Comparison of ENCODE assay signal across 19 cellular contexts in genomic region chr6:81735756-81736380, GRCh38. TPM values are rescaled to one million over a fixed set of nuclear protein-coding genes. Genes with fewer than 3 reads are reported as not detected.
DNase-seq lines count a peak whose midpoint lies in the region; ATAC-seq, FAIRE-seq and TF ChIP-seq lines count a peak whose summit lies in the region.
"Had no signal": no experiment of that assay in that cellular context is flagged by ENCODE, and none has a peak within 500 bp of the region (broad histone marks: within the 10 kb centered on the region; RNA-seq: fewer than 3 reads in every experiment).

No MANE protein-coding gene starts in this region.

- TF ChIP-seq POLR2A in breast epithelium (IDR thresholded peaks at IDR 0.05): no peak
- no peak for TF ChIP-seq POLR2A in right lobe of liver (IDR thresholded peaks at IDR 0.05)

- H3K4me3 ChIP-seq in breast epithelium (no peak overlapping the region), RWPE2 (ENCODE audit: severe bottlenecking) (no peak overlapping the region), fibroblast of pulmonary artery (replicated peaks; ENCODE audit: low read depth, low read length) (no peak overlapping the region), right lobe of liver (no peak overlapping the region)
- H3K4me3 ChIP-seq: BLaER1 treated with 17β-estradiol and CSF1 and Interleukin-3, amounts not matched to agents 10 nM and 100 nM; PC-9; SK-N-MC had no signal

- H3K4me1 ChIP-seq in breast epithelium: no peaks in the 10 kb centered on the region
- no peaks in the 10 kb centered on the region for H3K4me1 ChIP-seq in RWPE2 (ENCODE audit: insufficient read depth, poor library complexity, severe bottlenecking)
- no peaks in the 10 kb centered on the region for H3K4me1 ChIP-seq in right lobe of liver

- TF ChIP-seq CTCF in MCF 10A (IDR thresholded peaks at IDR 0.05; ENCODE audit: unreplicated experiment): no peak
- no peak for TF ChIP-seq CTCF in breast epithelium (IDR thresholded peaks at IDR 0.05)
- no peak for TF ChIP-seq CTCF in RWPE2 (IDR thresholded peaks at IDR 0.05; ENCODE audit: poor library complexity, severe bottlenecking)
- no peak for TF ChIP-seq CTCF in fibroblast of pulmonary artery (IDR thresholded peaks at IDR 0.05; ENCODE audit: low read length, missing control alignments)
- TF ChIP-seq CTCF in right lobe of liver (IDR thresholded peaks at IDR 0.05): no peak

- 75% methylated on average over 1 of the region's 1 CpG for WGBS in right lobe of liver (ENCODE audit: insufficient coverage, low coverage, low lambda C conversion rate, missing lambda C conversion rate)

- no peaks in the 10 kb centered on the region for H3K27me3 ChIP-seq in breast epithelium
- H3K27me3 ChIP-seq in RWPE2 (ENCODE audit: insufficient read depth, poor library complexity, severe bottlenecking): no peaks in the 10 kb centered on the region
- no peaks in the 10 kb centered on the region for H3K27me3 ChIP-seq in right lobe of liver
- H3K27me3 ChIP-seq: BLaER1 treated with 17β-estradiol and CSF1 and Interleukin-3, amounts not matched to agents 10 nM and 100 nM had no signal

- peak; percentile 74 for ATAC-seq in RWPE2 (ENCODE audit: low read depth)
- no peak for ATAC-seq in right lobe of liver

- no peaks in the 10 kb centered on the region for H3K27me3 Mint-ChIP-seq in MCF 10A (ENCODE audit: insufficient read depth, unreplicated experiment)
- H3K27me3 Mint-ChIP-seq: CD8-positive, alpha-beta memory T cell had no signal

- H3K36me3 Mint-ChIP-seq in MCF 10A (ENCODE audit: insufficient read depth, unreplicated experiment): peaks cover 6% of the 10 kb centered on the region
- H3K36me3 Mint-ChIP-seq: CD8-positive, alpha-beta memory T cell had no signal

- H3K9me3 ChIP-seq in breast epithelium (peaks cover 0 to 4% of the 10 kb centered on the region in 2 donors), RWPE2 (ENCODE audit: severe bottlenecking) (no peaks in the 10 kb centered on the region), right lobe of liver (no peaks in the 10 kb centered on the region)
- H3K9me3 ChIP-seq: BLaER1 treated with 17β-estradiol and CSF1 and Interleukin-3, amounts not matched to agents 10 nM and 100 nM had no signal

- H3K27ac Mint-ChIP-seq in MCF 10A (ENCODE audit: low read depth, unreplicated experiment): peak overlapping the region; percentile 23
- H3K27ac Mint-ChIP-seq: CD8-positive, alpha-beta memory T cell had no signal

- peaks cover 20% of the 10 kb centered on the region for H3K4me1 Mint-ChIP-seq in MCF 10A (ENCODE audit: insufficient read depth, unreplicated experiment)
- H3K4me1 Mint-ChIP-seq: CD8-positive, alpha-beta memory T cell had no signal

- CTCF ChIA-PET in MCF 10A (lab: Yijun Ruan, JAX): interaction anchor here (1.2 to 1.4 kb wide), 2 partner anchors 16 to 305 kb away, joined by 4 to 6 read pairs; partner anchors contain the start of gene TENT5A

- no peak overlapping the region for H3K27ac ChIP-seq in breast epithelium
- H3K27ac ChIP-seq in RWPE2 (ENCODE audit: poor library complexity, severe bottlenecking): no peak overlapping the region
- H3K27ac ChIP-seq in right lobe of liver: no peak overlapping the region
- H3K27ac ChIP-seq: BLaER1 treated with 17β-estradiol and CSF1 and Interleukin-3, amounts not matched to agents 10 nM and 100 nM; PC-9; SK-N-MC had no signal

- intact Hi-C loops in MCF 10A (cut with micrococcal nuclease): no loop called here
- intact Hi-C loops in breast epithelium (cut with DNase I; ENCODE audit: low total_unique reads): no loop called here
- intact Hi-C loops in right lobe of liver (cut with DNase I): no loop called here

- H3K9me3 Mint-ChIP-seq in MCF 10A (ENCODE audit: unreplicated experiment): peaks cover 7% of the 10 kb centered on the region
- H3K9me3 Mint-ChIP-seq: CD8-positive, alpha-beta memory T cell had no signal

- POLR2A ChIA-PET in MCF 10A (lab: Yijun Ruan, JAX): interaction anchor here (0.6 to 1.0 kb wide), 4 partner anchors 13 to 1402 kb away, joined by 3 read pairs; partner anchors contain the start of gene TENT5A

- FAIRE-seq in HTR-8/SVneo (lab: Jason Lieb, UNC): no peak
- FAIRE-seq: GM12892 had no signal

- no peaks in the 10 kb centered on the region for H3K36me3 ChIP-seq in breast epithelium
- no peaks in the 10 kb centered on the region for H3K36me3 ChIP-seq in RWPE2 (ENCODE audit: low read depth)
- no peaks in the 10 kb centered on the region for H3K36me3 ChIP-seq in right lobe of liver
- H3K36me3 ChIP-seq: BLaER1 treated with 17β-estradiol and CSF1 and Interleukin-3, amounts not matched to agents 10 nM and 100 nM had no signal

- no TSS peak for BruUV-seq in MCF 10A (replicated peaks; lab: Mats Ljungman, UMichigan)

- H3K4me3 Mint-ChIP-seq in MCF 10A (ENCODE audit: unreplicated experiment): no peak overlapping the region
- H3K4me3 Mint-ChIP-seq: CD8-positive, alpha-beta memory T cell had no signal

- DNase-seq in MCF 10A (ENCODE audit: unreplicated experiment) (peak; percentile 38), breast epithelium (ENCODE audit: low spot score in 2 of 2) (no peak), RWPE2 (ENCODE audit: low spot score) (no peak), fibroblast of pulmonary artery (ENCODE audit: low read depth) (peak; percentile 8), right lobe of liver (no peak), AG20443 (ENCODE audit: low spot score) (no peak), iPS-NIHi7 (ENCODE audit: extremely low spot score) (no peak), HTR-8/SVneo (ENCODE audit: insufficient read length, low spot score) (no peak)
- DNase-seq: 8988T; CD8-positive, alpha-beta memory T cell; DMS79 treated with DMSO at 0.1 percent for 48 hours; NCI-H2081; NCI-H510A treated with DMSO at 0.1 percent for 48 hours; NCI-H82; PC-9; Right ventricle myocardium superior had no signal

RNA-seq across cellular contexts. Expression of gene TENT5A, which starts 16.6 kb away (rescaled TPM):
- 2.5 and 3.9 TPM in 2 replicates for total RNA-seq in MCF 10A (2022)
- 10 to 100 TPM; 24.3 to 42.4 (median 25.9) TPM for total RNA-seq in breast epithelium
- 10 to 100 TPM in 2 of 6 experiments, 1 to 10 TPM in 4; 7.7 to 16.9 (median 9.1) TPM for total RNA-seq in right lobe of liver

Comparison
In these comparisons a context has a peak if more than half of its experiments do, and no peak if none do; other contexts are left out.
1. DNase-seq: peak in MCF 10A (single experiment) and fibroblast of pulmonary artery (single experiment); none in breast epithelium (0 of 2), RWPE2 (single experiment), right lobe of liver (0 of 3), AG20443 (single experiment), iPS-NIHi7 (single experiment) and HTR-8/SVneo (single experiment).